ENCODE assay signal across 8 cellular contexts in the genomic region with DNA sequence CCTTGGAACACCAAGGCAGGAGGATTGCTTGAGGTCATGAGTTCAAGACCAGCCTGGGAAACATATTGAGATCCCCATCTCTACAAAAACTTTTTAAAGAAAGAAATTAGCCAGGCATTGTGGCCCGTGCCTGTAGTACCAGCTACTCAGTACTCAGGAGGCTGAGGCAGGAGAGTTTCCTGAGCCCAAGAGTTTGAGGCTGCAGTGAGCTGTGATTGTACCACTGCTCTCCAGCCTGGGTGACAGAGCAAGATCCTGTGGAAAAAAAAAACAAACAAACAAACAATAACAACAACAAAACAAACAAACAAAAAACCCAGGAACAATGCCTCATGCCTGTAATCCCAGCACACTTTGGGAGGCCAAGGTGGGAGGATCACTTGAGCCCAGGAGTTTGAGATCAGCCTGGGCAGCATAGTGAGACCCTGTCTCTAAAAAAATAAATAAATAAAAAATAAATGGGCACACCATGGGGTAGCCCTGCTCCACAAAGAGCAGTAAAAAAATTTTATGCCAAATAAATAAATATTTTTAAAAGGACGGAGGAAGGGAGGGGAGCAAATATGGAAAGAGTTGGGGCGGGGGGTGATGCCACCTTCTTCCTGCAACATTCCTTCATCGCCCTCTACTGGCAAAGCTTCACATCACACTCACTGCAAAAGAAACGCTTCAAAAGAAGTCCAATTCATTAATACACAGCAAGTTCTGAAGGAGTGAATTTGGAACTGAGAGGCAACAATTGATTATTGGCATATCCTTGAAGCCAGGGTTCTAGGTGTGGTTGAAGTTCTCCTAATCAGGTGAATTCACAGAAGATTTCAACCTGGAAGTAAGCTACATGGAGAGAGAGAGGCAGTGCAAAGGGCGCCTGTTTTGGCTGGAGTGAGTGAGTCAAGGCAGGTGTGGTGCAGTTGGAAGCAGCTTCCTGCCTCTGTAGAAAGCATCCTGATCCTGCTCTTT. TPM values are rescaled to one million over a fixed set of nuclear protein-coding genes. Genes with fewer than 3 reads are reported as not detected.
DNase-seq lines count a peak whose midpoint lies in the region; ATAC-seq and TF ChIP-seq lines count a peak whose summit lies in the region.

No MANE protein-coding gene starts in this region.

- H3K27ac Mint-ChIP-seq in endodermal cell = no peak overlapping the region
- no peak overlapping the region for H3K27ac Mint-ChIP-seq in naive thymus-derived CD4-positive, alpha-beta T cell
- peak overlapping the region; percentile 43 for H3K27ac Mint-ChIP-seq in stimulated activated naive B cell treated with anti-CD40 and anti-IgM and Interleukin-4, amounts not matched to agents 10 μg/mL and 1 μg/mL and 100 μg/mL, for 72 hours

- H3K79me2 ChIP-seq in GM23248 (ENCODE audit: insufficient read depth) = no peaks in the 10 kb centered on the region

- no peak overlapping the region for H3K27ac ChIP-seq in GM23248
- no peak overlapping the region for H3K27ac ChIP-seq in endodermal cell (ENCODE audit: low read depth, low read length)
- no peak overlapping the region for H3K27ac ChIP-seq in naive thymus-derived CD4-positive, alpha-beta T cell (ENCODE audit: low read depth, low read length)

- H3K27me3 ChIP-seq in GM23248 (replicated peaks; ENCODE audit: insufficient read depth) (no peaks in the 10 kb centered on the region), endodermal cell (ENCODE audit: control insufficient read depth, insufficient read depth, low read length, poor library complexity, severe bottlenecking) (no peaks in the 10 kb centered on the region)
- no peaks in the 10 kb centered on the region for H3K27me3 ChIP-seq in naive thymus-derived CD4-positive, alpha-beta T cell (ENCODE audit: control insufficient read depth in 2 of 2, insufficient read depth in 2 of 2, low read length in 2 of 2)

- no peak overlapping the region for H3K4me3 Mint-ChIP-seq in endodermal cell
- H3K4me3 Mint-ChIP-seq in naive thymus-derived CD4-positive, alpha-beta T cell = peak overlapping the region in 2 of 10 donors; percentile 6 to 27
- H3K4me3 Mint-ChIP-seq in stimulated activated naive B cell treated with anti-CD40 and anti-IgM and Interleukin-4, amounts not matched to agents 10 μg/mL and 1 μg/mL and 100 μg/mL, for 72 hours = peak overlapping the region in 1 of 2 donors; percentile 17

- intact Hi-C loops in naive thymus-derived CD4-positive, alpha-beta T cell (cut with micrococcal nuclease) = loop anchor here (1.0 to 2.0 kb wide), 5 partner anchors 8 to 425 kb away; no protein-coding TSS in a partner anchor

- no peaks in the 10 kb centered on the region for H3K36me3 Mint-ChIP-seq in endodermal cell (ENCODE audit: low read depth)
- no peaks in the 10 kb centered on the region for H3K36me3 Mint-ChIP-seq in naive thymus-derived CD4-positive, alpha-beta T cell
- no peaks in the 10 kb centered on the region for H3K36me3 Mint-ChIP-seq in stimulated activated naive B cell treated with anti-CD40 and anti-IgM and Interleukin-4, amounts not matched to agents 10 μg/mL and 1 μg/mL and 100 μg/mL, for 72 hours

- 31 to 34% methylated on average over 6 of the region's 6 CpGs for WGBS in GM23248 (ENCODE audit: low coverage in 1 of 2, low lambda C conversion rate in 2 of 2, missing lambda C conversion rate in 2 of 2), 2 experiments
- WGBS in endodermal cell (ENCODE audit: insufficient coverage in 1 of 2, insufficient read length in 1 of 2), 2 experiments = 47 to 96% methylated on average over 2 to 4 of the region's 6 CpGs

- H3K9ac ChIP-seq in GM23248 (no peak overlapping the region), endodermal cell (ENCODE audit: extremely low read depth, low read length, poor library complexity, severe bottlenecking) (no peak overlapping the region)

- H3K4me2 ChIP-seq in GM23248 (ENCODE audit: unreplicated experiment) = no peak overlapping the region

- H3K4me3 ChIP-seq in GM23248 = no peak overlapping the region
- no peak overlapping the region for H3K4me3 ChIP-seq in endodermal cell (ENCODE audit: low read length)
- H3K4me3 ChIP-seq in naive thymus-derived CD4-positive, alpha-beta T cell (ENCODE audit: low read length) = no peak overlapping the region

- peak overlapping the region; percentile 32; the same call in 1 of the 2 replicates for H2AFZ ChIP-seq in GM23248

- peak; percentile 69 for DNase-seq in D341Med (ENCODE audit: low spot score)
- peak; percentile 64 for DNase-seq in GM23248
- peak; percentile 30 for DNase-seq in NCI-H526 treated with DMSO at 0.1 percent for 48 hours (lab: John Stamatoyannopoulos, UW)
- peak; percentile 83 for DNase-seq in activated CD8-positive, alpha-beta memory T cell treated with anti-CD3 and anti-CD28 coated beads for 24 hours
- DNase-seq in endodermal cell = peak; percentile 91
- DNase-seq in naive thymus-derived CD4-positive, alpha-beta T cell = peak; percentile 29 to 77 (median 67)
- DNase-seq in stimulated activated naive B cell treated with anti-CD40 and anti-IgM and Interleukin-4, amounts not matched to agents 10 μg/mL and 1 μg/mL and 100 μg/mL, for 72 hours = peak; percentile 36

- no peaks in the 10 kb centered on the region for H3K4me1 Mint-ChIP-seq in endodermal cell
- peaks cover 6 to 12% (median 10%) of the 10 kb centered on the region in 7 donors for H3K4me1 Mint-ChIP-seq in naive thymus-derived CD4-positive, alpha-beta T cell
- H3K4me1 Mint-ChIP-seq in stimulated activated naive B cell treated with anti-CD40 and anti-IgM and Interleukin-4, amounts not matched to agents 10 μg/mL and 1 μg/mL and 100 μg/mL, for 72 hours = peaks cover 11 to 24% of the 10 kb centered on the region in 2 donors

- ATAC-seq in naive thymus-derived CD4-positive, alpha-beta T cell = peak; percentile 88
- ATAC-seq in stimulated activated naive B cell treated with anti-CD40 and anti-IgM and Interleukin-4, amounts not matched to agents 10 μg/mL and 1 μg/mL and 100 μg/mL, for 72 hours (replicated peaks) = peak; percentile 50 to 59
- ATAC-seq in HG02763 (IDR thresholded peaks at IDR 0.05; ENCODE audit: unreplicated experiment) = no peak

- H4K20me1 ChIP-seq in GM23248 (ENCODE audit: insufficient read depth) = no peaks in the 10 kb centered on the region

- POLR2A ChIA-PET in naive thymus-derived CD4-positive, alpha-beta T cell (lab: Charles Lee) = interaction anchor here (0.8 to 2.7 kb wide), 5 partner anchors 10 to 80 kb away, joined by 3 to 14 read pairs (median 3); a partner anchor contains a TSS

- peak; percentile 93 for TF ChIP-seq CTCF in endodermal cell (conservative IDR thresholded peaks at IDR 0.05)

- H3K9me3 Mint-ChIP-seq in endodermal cell = no peaks in the 10 kb centered on the region
- H3K9me3 Mint-ChIP-seq in naive thymus-derived CD4-positive, alpha-beta T cell = no peaks in the 10 kb centered on the region
- no peaks in the 10 kb centered on the region for H3K9me3 Mint-ChIP-seq in stimulated activated naive B cell treated with anti-CD40 and anti-IgM and Interleukin-4, amounts not matched to agents 10 μg/mL and 1 μg/mL and 100 μg/mL, for 72 hours

- H3K9me2 ChIP-seq in GM23248 (ENCODE audit: insufficient read depth) = no peaks in the 10 kb centered on the region

- CTCF ChIA-PET in naive thymus-derived CD4-positive, alpha-beta T cell (lab: Charles Lee) = interaction anchor here (0.6 to 5.7 kb wide), 22 partner anchors 9 to 543 kb away, joined by 3 to 113 read pairs (median 4); a partner anchor contains a TSS

- no peaks in the 10 kb centered on the region for H3K27me3 Mint-ChIP-seq in endodermal cell (ENCODE audit: insufficient read depth)
- H3K27me3 Mint-ChIP-seq in naive thymus-derived CD4-positive, alpha-beta T cell = peaks cover 0 to 6% (median 0%) of the 10 kb centered on the region in 5 donors
- peaks cover 0 to 8% of the 10 kb centered on the region in 2 donors for H3K27me3 Mint-ChIP-seq in stimulated activated naive B cell treated with anti-CD40 and anti-IgM and Interleukin-4, amounts not matched to agents 10 μg/mL and 1 μg/mL and 100 μg/mL, for 72 hours

- in situ Hi-C loops in GM23248 (cut with MboI) = no loop called here

- H3K36me3 ChIP-seq in GM23248 (ENCODE audit: low read depth) (no peaks in the 10 kb centered on the region), endodermal cell (ENCODE audit: control insufficient read depth, insufficient read depth, low read length) (no peaks in the 10 kb centered on the region)
- no peaks in the 10 kb centered on the region for H3K36me3 ChIP-seq in naive thymus-derived CD4-positive, alpha-beta T cell (ENCODE audit: control insufficient read depth in 2 of 3, insufficient read depth in 3 of 3, low read length in 3 of 3)

- H3K4me1 ChIP-seq in GM23248 (ENCODE audit: insufficient read depth) (no peaks in the 10 kb centered on the region), endodermal cell (ENCODE audit: control insufficient read depth, insufficient read depth, low read length) (no peaks in the 10 kb centered on the region)
- peaks cover 8 to 13% of the 10 kb centered on the region in 2 donors for H3K4me1 ChIP-seq in naive thymus-derived CD4-positive, alpha-beta T cell (ENCODE audit: control insufficient read depth in 2 of 2, insufficient read depth in 2 of 2, low read length in 2 of 2)

- H3F3A ChIP-seq in GM23248 (ENCODE audit: insufficient read depth) = no peaks in the 10 kb centered on the region

- H3K9me3 ChIP-seq in GM23248 (ENCODE audit: low read depth) (no peaks in the 10 kb centered on the region), endodermal cell (ENCODE audit: control insufficient read depth, low read length) (no peaks in the 10 kb centered on the region)
- H3K9me3 ChIP-seq in naive thymus-derived CD4-positive, alpha-beta T cell (ENCODE audit: control insufficient read depth in 2 of 3, low read length in 3 of 3) = no peaks in the 10 kb centered on the region

RNA-seq across cellular contexts. Expression of a gene that starts 8.8 kb away (rescaled TPM):
- total RNA-seq in GM23248 (2014; rRNA removed; shearing (Covaris generic)) = 23.3 and 26.6 TPM in 2 replicates
- polyA plus RNA-seq in GM23248 (2016; fragmentation: Nextera tagmentation; extraction: Ambion mirVana) = 20.6 and 21.9 TPM in 2 replicates
- 10 to 100 TPM; 27.8 to 30.5 TPM for total RNA-seq in endodermal cell
- 14.4 TPM for polyA plus RNA-seq in endodermal cell (2013, experiment 1 of 2)
- 13.5 TPM for polyA plus RNA-seq in endodermal cell (2013, experiment 2 of 2)
- total RNA-seq in naive thymus-derived CD4-positive, alpha-beta T cell = 10 to 100 TPM; 42.0 to 85.1 (median 62.2) TPM
- polyA plus RNA-seq in naive thymus-derived CD4-positive, alpha-beta T cell = 10 to 100 TPM; 28.2 to 33.5 TPM

RNA-seq across cellular contexts. Expression of a gene that starts 37.8 kb away (rescaled TPM):
- total RNA-seq in GM23248 (2014; rRNA removed; shearing (Covaris generic)) = 86.8 and 111 TPM in 2 replicates
- 99.2 and 105 TPM in 2 replicates for polyA plus RNA-seq in GM23248 (2016; fragmentation: Nextera tagmentation; extraction: Ambion mirVana)
- 1 to 10 TPM in 1 of 2 donors, under 1 TPM in 1; 0.91 to 1.3 TPM for total RNA-seq in endodermal cell
- 3.5 TPM for polyA plus RNA-seq in endodermal cell (2013, experiment 1 of 2)
- polyA plus RNA-seq in endodermal cell (2013, experiment 2 of 2) = 3.1 TPM
- total RNA-seq in naive thymus-derived CD4-positive, alpha-beta T cell = 1 to 10 TPM; 2.4 to 9.5 (median 2.6) TPM
- polyA plus RNA-seq in naive thymus-derived CD4-positive, alpha-beta T cell = 1 to 10 TPM; 1.4 to 2.4 TPM

Comparison
In these comparisons a context has a peak if more than half of its experiments do, and no peak if none do; other contexts are left out.
1. DNase-seq: peak in every context shown above with its lines; median percentile 91 in endodermal cell; 83 in activated CD8-positive, alpha-beta memory T cell treated with anti-CD3 and anti-CD28 coated beads for 24 hours; 69 in D341Med; 67 in naive thymus-derived CD4-positive, alpha-beta T cell; 64 in GM23248; 36 in stimulated activated naive B cell treated with anti-CD40 and anti-IgM and Interleukin-4, amounts not matched to agents 10 μg/mL and 1 μg/mL and 100 μg/mL, for 72 hours; 30 in NCI-H526 treated with DMSO at 0.1 percent for 48 hours.